In genomic region chr14:105315941-105316562, GRCh38 we compare ENCODE assay signal across 8 cellular contexts. TPM values are rescaled to one million over a fixed set of nuclear protein-coding genes. Genes with fewer than 3 reads are reported as not detected.
DNase-seq lines count a peak whose midpoint lies in the region; ATAC-seq and TF ChIP-seq lines count a peak whose summit lies in the region.

No MANE protein-coding gene starts in this region.

- no peaks in the 10 kb centered on the region for H3K9me3 ChIP-seq in NT2/D1 (ENCODE audit: insufficient read depth, low read length)
- no peaks in the 10 kb centered on the region for H3K9me3 ChIP-seq in effector memory CD4-positive, alpha-beta T cell (ENCODE audit: control insufficient read depth, low read length)

- no peaks in the 10 kb centered on the region for H3K9me3 Mint-ChIP-seq in osteocyte (ENCODE audit: unreplicated experiment)

- peak overlapping the region; percentile 80 for H3K9ac ChIP-seq in NT2/D1 (ENCODE audit: insufficient read length, low read depth)

- H3K4me3 Mint-ChIP-seq in osteocyte (ENCODE audit: unreplicated experiment): peak overlapping the region; percentile 85

- no peak overlapping the region for H3K27ac ChIP-seq in effector memory CD4-positive, alpha-beta T cell (ENCODE audit: insufficient read depth, low read length, poor library complexity, severe bottlenecking)

- H3K27me3 Mint-ChIP-seq in osteocyte (ENCODE audit: unreplicated experiment): no peaks in the 10 kb centered on the region

- H3K4me3 ChIP-seq in NT2/D1 (ENCODE audit: insufficient read length, low read depth): peak overlapping the region; percentile 62
- H3K4me3 ChIP-seq in effector memory CD4-positive, alpha-beta T cell (ENCODE audit: insufficient read depth, low read depth, low read length, poor library complexity, severe bottlenecking): peak overlapping the region; percentile 54

- ATAC-seq in HG03108 (IDR thresholded peaks at IDR 0.05; ENCODE audit: unreplicated experiment): no peak

- no peak for TF ChIP-seq CTCF in osteocyte (IDR thresholded peaks at IDR 0.05)

- no peak overlapping the region for H3K27ac Mint-ChIP-seq in osteocyte (ENCODE audit: unreplicated experiment)

- DNase-seq in D341Med (ENCODE audit: low spot score) (peak; percentile 27), NT2/D1 (ENCODE audit: low read depth, low spot score) (no peak), osteocyte (ENCODE audit: extremely low spot score, unreplicated experiment) (no peak), NCI-H226 (no peak), GOT3 (lab: John Stamatoyannopoulos, UW) (no peak), HuH-7.5 (ENCODE audit: low spot score) (no peak)
- no peak for DNase-seq in effector memory CD4-positive, alpha-beta T cell

- peaks cover 16% of the 10 kb centered on the region for H3K27me3 ChIP-seq in NT2/D1 (ENCODE audit: insufficient read depth, insufficient read length)
- no peaks in the 10 kb centered on the region for H3K27me3 ChIP-seq in effector memory CD4-positive, alpha-beta T cell (replicated peaks; ENCODE audit: control insufficient read depth, insufficient read depth, low read length, poor library complexity, severe bottlenecking)

- no peaks in the 10 kb centered on the region for H3K36me3 Mint-ChIP-seq in osteocyte (ENCODE audit: unreplicated experiment)

- H3K36me3 ChIP-seq in NT2/D1 (ENCODE audit: insufficient read depth, insufficient read length, low read length): no peaks in the 10 kb centered on the region
- H3K36me3 ChIP-seq in effector memory CD4-positive, alpha-beta T cell (ENCODE audit: control insufficient read depth, insufficient read depth, low read length): no peaks in the 10 kb centered on the region

- peaks cover 9% of the 10 kb centered on the region for H3K4me1 ChIP-seq in NT2/D1 (ENCODE audit: insufficient read depth, insufficient read length)
- H3K4me1 ChIP-seq in effector memory CD4-positive, alpha-beta T cell (ENCODE audit: control insufficient read depth, insufficient read depth, low read length, poor library complexity, severe bottlenecking): peaks cover 13% of the 10 kb centered on the region

- peaks cover 28% of the 10 kb centered on the region for H3K4me1 Mint-ChIP-seq in osteocyte (ENCODE audit: unreplicated experiment)

RNA-seq across cellular contexts. Expression of gene PACS2, which starts 1.5 kb away (rescaled TPM):
- total RNA-seq in osteocyte: 109 and 115 TPM in 2 replicates

RNA-seq across cellular contexts. Expression of gene BRF1, which starts 15.3 kb away (rescaled TPM):
- total RNA-seq in osteocyte: 41.7 and 43.5 TPM in 2 replicates
